ENCODE assay signal across 8 cellular contexts in the genomic region with DNA sequence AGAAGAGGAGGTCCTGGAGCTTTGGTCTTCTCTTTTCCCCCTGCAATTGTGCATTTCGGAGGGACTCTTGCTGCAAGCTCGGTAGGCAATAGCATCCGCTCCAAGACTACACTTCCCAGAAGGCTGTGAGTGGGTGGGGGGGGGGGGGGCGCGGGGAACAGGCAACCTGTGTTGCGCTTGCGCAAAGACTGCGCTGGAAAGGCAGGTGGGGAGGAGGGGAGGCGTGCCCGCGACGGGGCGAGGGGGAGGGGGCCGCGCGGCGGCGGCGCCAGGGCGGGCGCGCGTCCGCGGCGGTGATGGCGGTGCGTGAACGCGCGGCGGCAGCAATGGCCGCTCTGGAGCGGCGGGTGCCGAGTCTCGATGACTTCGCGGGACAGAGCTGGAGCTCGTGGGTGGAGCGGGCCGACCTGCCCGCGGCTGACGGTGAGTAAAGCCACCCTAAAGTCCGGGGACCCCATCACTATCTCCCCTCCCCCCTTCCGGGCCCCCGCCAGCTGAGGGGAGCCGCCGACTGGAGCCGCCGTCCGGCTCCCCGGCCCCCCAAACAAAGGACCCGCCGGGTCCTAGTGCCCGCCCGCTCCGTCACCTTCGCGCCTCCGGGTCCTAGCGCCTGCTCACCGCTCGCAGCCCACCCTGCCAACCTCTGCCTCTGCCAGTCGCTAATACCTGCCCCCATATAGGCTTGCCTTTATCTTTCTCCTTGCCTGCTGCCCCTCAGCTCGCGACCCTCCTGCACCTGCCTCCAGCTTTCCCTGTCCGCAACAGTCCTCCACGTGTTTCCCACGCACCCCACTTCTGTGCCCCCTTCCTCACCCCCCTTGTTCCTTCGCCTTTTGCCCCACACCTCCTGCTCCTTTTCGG. TPM values are rescaled to one million over a fixed set of nuclear protein-coding genes. Genes with fewer than 3 reads are reported as not detected.
DNase-seq lines count a peak whose midpoint lies in the region; ATAC-seq and TF ChIP-seq lines count a peak whose summit lies in the region.

A gene with protein sequence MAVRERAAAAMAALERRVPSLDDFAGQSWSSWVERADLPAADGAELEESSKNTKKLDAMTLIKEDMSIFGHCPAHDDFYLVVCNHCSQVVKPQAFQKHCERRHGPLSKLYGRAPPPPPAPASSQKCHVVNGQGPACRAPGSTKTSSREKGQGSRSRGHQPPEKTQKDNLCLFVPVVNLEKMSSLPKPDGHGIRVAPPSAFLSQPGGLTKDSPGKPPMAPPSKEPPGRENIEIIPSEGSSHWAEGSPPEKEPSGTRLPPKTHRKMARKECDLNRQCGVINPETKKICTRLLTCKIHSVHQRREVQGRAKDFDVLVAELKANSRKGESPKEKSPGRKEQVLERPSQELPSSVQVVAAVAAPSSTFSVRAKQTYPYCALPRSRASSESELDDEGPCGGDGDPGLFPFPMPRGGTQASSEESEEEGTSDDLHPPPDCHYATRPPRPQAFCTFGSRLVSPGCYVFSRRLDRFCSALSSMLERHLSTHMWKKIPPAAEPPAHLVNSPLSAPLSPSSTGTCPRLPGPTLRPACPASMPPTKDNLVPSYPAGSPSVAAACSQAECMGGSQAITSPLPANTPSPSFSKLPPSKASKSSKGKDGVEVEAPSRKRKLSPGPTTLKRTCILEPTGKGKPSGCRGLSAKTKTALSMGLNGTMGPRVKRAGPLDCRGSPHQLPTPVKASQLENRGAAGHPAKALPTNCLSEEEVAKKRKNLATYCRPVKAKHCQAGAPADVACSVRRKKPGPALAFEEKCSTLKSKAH (plus strand): TSS at position 248 of the 861 bp plus-strand sequence. CDS start 49 bp downstream, at position 297.

- H2BK120ac ChIP-seq in trophoblast cell (ENCODE audit: insufficient read depth, low read length, poor library complexity): peak within 1 kb of the TSS; percentile 89

- TF ChIP-seq CTCF in GM12864 (IDR thresholded peaks at IDR 0.05; ENCODE audit: low read depth, low read length, missing control alignments) (no peak), tibial nerve (IDR thresholded peaks at IDR 0.05) (peak in 2 of 5 experiments; percentile 40 to 64)

- no peaks in the 10 kb centered on the region for H3K9me3 Mint-ChIP-seq in activated naive CD8-positive, alpha-beta T cell treated with anti-CD3 and anti-CD28 coated beads, Interleukin-2, amount 10 ng/mL, durations not matched to agents 7 days and 5 days

- peak within 1 kb of the TSS; percentile 97 for H4K8ac ChIP-seq in trophoblast cell (ENCODE audit: low read depth, low read length)

- peak within 1 kb of the TSS; percentile 75 for H2AFZ ChIP-seq in trophoblast cell (ENCODE audit: insufficient read depth, low read length, poor library complexity)

- H3K36me3 ChIP-seq in trophoblast cell (ENCODE audit: control insufficient read depth in 1 of 2, insufficient read depth in 2 of 2, low read length in 2 of 2): peaks cover 5 to 9% of the 10 kb centered on the region in 2 experiments
- H3K36me3 ChIP-seq in tibial nerve: peaks cover 0 to 22% (median 4%) of the 10 kb centered on the region in 3 donors

- H3K4me3 Mint-ChIP-seq in activated naive CD8-positive, alpha-beta T cell treated with anti-CD3 and anti-CD28 coated beads, Interleukin-2, amount 10 ng/mL, durations not matched to agents 7 days and 5 days: peak within 1 kb of the TSS; percentile 96

- peaks cover 6% of the 10 kb centered on the region for H3K79me1 ChIP-seq in trophoblast cell (ENCODE audit: low read length)

- intact Hi-C loops in Right ventricle myocardium superior (cut with DNase I): no loop called here

- H3K9me3 ChIP-seq in trophoblast cell (ENCODE audit: insufficient read depth, low read depth, low read length) (no peaks in the 10 kb centered on the region), tibial nerve (no peaks in the 10 kb centered on the region)

- H3K27ac ChIP-seq in trophoblast cell (ENCODE audit: low read depth, low read length) (peak within 1 kb of the TSS; percentile 77), tibial nerve (peak within 1 kb of the TSS; percentile 93 to 98 (median 96))

- peak within 1 kb of the TSS; percentile 33 for H2BK12ac ChIP-seq in trophoblast cell (ENCODE audit: low read length)

- H3K4me3 ChIP-seq in GM12864 (ENCODE audit: low read depth, low read length) (peak within 1 kb of the TSS; percentile 72), trophoblast cell (ENCODE audit: low read depth, low read length) (peak within 1 kb of the TSS; percentile 81), tibial nerve (peak within 1 kb of the TSS; percentile 51 to 92 (median 70))

- H2BK5ac ChIP-seq in trophoblast cell (ENCODE audit: low read depth, low read length, poor library complexity): peak within 1 kb of the TSS; percentile 95

- H3K27me3 ChIP-seq in trophoblast cell (ENCODE audit: insufficient read depth, low read length): no peaks in the 10 kb centered on the region
- no peaks in the 10 kb centered on the region for H3K27me3 ChIP-seq in tibial nerve

- H3K4me2 ChIP-seq in trophoblast cell (ENCODE audit: low read length): peak within 1 kb of the TSS; percentile 94

- H2AK5ac ChIP-seq in trophoblast cell (ENCODE audit: low read length): peak within 1 kb of the TSS; percentile 50

- H3K27ac Mint-ChIP-seq in activated naive CD8-positive, alpha-beta T cell treated with anti-CD3 and anti-CD28 coated beads, Interleukin-2, amount 10 ng/mL, durations not matched to agents 7 days and 5 days: peak within 1 kb of the TSS; percentile 93

- peaks cover 28% of the 10 kb centered on the region for H3K4me1 Mint-ChIP-seq in activated naive CD8-positive, alpha-beta T cell treated with anti-CD3 and anti-CD28 coated beads, Interleukin-2, amount 10 ng/mL, durations not matched to agents 7 days and 5 days

- H3K4me1 ChIP-seq in trophoblast cell (ENCODE audit: control insufficient read depth in 1 of 2, insufficient read depth in 2 of 2, low read length in 2 of 2): peaks cover 11 to 15% of the 10 kb centered on the region in 2 experiments
- H3K4me1 ChIP-seq in tibial nerve: peaks cover 0 to 26% (median 14%) of the 10 kb centered on the region in 4 donors

- H3K18ac ChIP-seq in trophoblast cell (ENCODE audit: low read length): peak within 1 kb of the TSS; percentile 93

- peak within 1 kb of the TSS; percentile 87 for H3K9ac ChIP-seq in trophoblast cell (ENCODE audit: low read length)

- peak within 1 kb of the TSS; percentile 91 for H3K14ac ChIP-seq in trophoblast cell (ENCODE audit: low read length)

- peak; percentile 80 for ATAC-seq in HG02678 (IDR thresholded peaks at IDR 0.05; ENCODE audit: unreplicated experiment)
- peak; percentile 83 for ATAC-seq in activated naive CD8-positive, alpha-beta T cell treated with anti-CD3 and anti-CD28 coated beads, Interleukin-2, amount 10 ng/mL, durations not matched to agents 7 days and 5 days (ENCODE audit: low read depth)
- peak; percentile 96 for ATAC-seq in Right ventricle myocardium superior (ENCODE audit: poor library complexity)

- peak within 1 kb of the TSS; percentile 30 for H3K4ac ChIP-seq in trophoblast cell (ENCODE audit: low read depth, low read length)

- H3K27me3 Mint-ChIP-seq in activated naive CD8-positive, alpha-beta T cell treated with anti-CD3 and anti-CD28 coated beads, Interleukin-2, amount 10 ng/mL, durations not matched to agents 7 days and 5 days: peaks cover 12% of the 10 kb centered on the region

- H3K36me3 Mint-ChIP-seq in activated naive CD8-positive, alpha-beta T cell treated with anti-CD3 and anti-CD28 coated beads, Interleukin-2, amount 10 ng/mL, durations not matched to agents 7 days and 5 days: peaks cover 7% of the 10 kb centered on the region

- TF ChIP-seq EP300 in tibial nerve (IDR thresholded peaks at IDR 0.05): peak in 1 of 2 donors; percentile 63

- no CpG with 5 or more reads among the region's 73 CpGs for WGBS in trophoblast cell (ENCODE audit: extremely low coverage, insufficient coverage, insufficient read length)
- WGBS in tibial nerve, 2 donors: 0 to 1% methylated on average over 60 to 68 of the region's 73 CpGs

- H4K12ac ChIP-seq in trophoblast cell (ENCODE audit: low read depth, low read length): peak within 1 kb of the TSS; percentile 86

- peak within 1 kb of the TSS; percentile 97 for H4K91ac ChIP-seq in trophoblast cell (ENCODE audit: low read depth, low read length)

- POLR2A ChIA-PET in activated naive CD8-positive, alpha-beta T cell treated with anti-CD3 and anti-CD28 coated beads, Interleukin-2, amount 10 ng/mL, durations not matched to agents 7 days and 5 days (lab: Charles Lee): interaction anchor here (0.5 to 3.0 kb wide), 17 partner anchors 10 to 855 kb away, joined by 3 to 37 read pairs (median 6); a partner anchor contains a TSS

- peak in 1 of 2 donors; percentile 62 for TF ChIP-seq POLR2A in tibial nerve (IDR thresholded peaks at IDR 0.05)

- H3K23ac ChIP-seq in trophoblast cell (ENCODE audit: low read length): no peak within 1 kb of the TSS

- peaks cover 4% of the 10 kb centered on the region for H3K79me2 ChIP-seq in trophoblast cell (ENCODE audit: control insufficient read depth, insufficient read depth, low read length, poor library complexity)

- peak; percentile 69 for DNase-seq in GM12864 (ENCODE audit: low read depth)
- peak; percentile 69 for DNase-seq in NCI-H128 (lab: John Stamatoyannopoulos, UW; ENCODE audit: unreplicated experiment)
- DNase-seq in SW 1271 (lab: John Stamatoyannopoulos, UW): peak; percentile 22 to 74
- peak; percentile 95 for DNase-seq in activated naive CD8-positive, alpha-beta T cell treated with anti-CD3 and anti-CD28 coated beads, Interleukin-2, amount 10 ng/mL, durations not matched to agents 7 days and 5 days
- peak; percentile 94 for DNase-seq in Right ventricle myocardium superior
- DNase-seq in trophoblast cell: peak; percentile 77 to 92
- peak; percentile 77 to 78 for DNase-seq in tibial nerve (ENCODE audit: low spot score in 2 of 2)

RNA-seq across cellular contexts. Expression of the gene that starts here (rescaled TPM):
- 10 to 100 TPM; 10.4 to 12.4 TPM for total RNA-seq in activated naive CD8-positive, alpha-beta T cell treated with anti-CD3 and anti-CD28 coated beads, Interleukin-2, amount 10 ng/mL, durations not matched to agents 7 days and 5 days
- total RNA-seq in Right ventricle myocardium superior: 2.4 TPM
- 4.0 and 4.2 TPM in 2 replicates for polyA plus RNA-seq in trophoblast cell (2013)
- 1 to 10 TPM; 6.5 to 6.8 (median 6.5) TPM for total RNA-seq in tibial nerve

Comparison
In these comparisons a context has a peak if more than half of its experiments do, and no peak if none do; other contexts are left out.
1. Peak in every context shown above with its lines: DNase-seq, ATAC-seq, H3K4me3 ChIP-seq and H3K27ac ChIP-seq.